ENCODE assay signal across 8 cellular contexts in genomic region chr18:46332956-46333355, GRCh38.
DNase-seq lines count a peak whose midpoint lies in the region; ATAC-seq and TF ChIP-seq lines count a peak whose summit lies in the region.

No MANE protein-coding gene starts in this region.

- H3K36me3 ChIP-seq in GM23338 (ENCODE audit: insufficient read depth): no peaks in the 10 kb centered on the region

- ATAC-seq in GM23338 (peak; percentile 2; the same call in 2 of the 3 replicates), GM18517 (IDR thresholded peaks at IDR 0.05; ENCODE audit: unreplicated experiment) (no peak), HG02970 (IDR thresholded peaks at IDR 0.05; ENCODE audit: low FRiP score, unreplicated experiment) (no peak)

- H3K27me3 Mint-ChIP-seq in GM23338 (ENCODE audit: insufficient read depth, low read depth, poor library complexity) (peaks cover 31% of the 10 kb centered on the region), glutamatergic neuron (ENCODE audit: unreplicated experiment) (peaks cover 31% of the 10 kb centered on the region), progenitor cell of endocrine pancreas (peaks cover 34% of the 10 kb centered on the region)

- peaks cover 18% of the 10 kb centered on the region for H3K79me2 ChIP-seq in GM23338 (replicated peaks; ENCODE audit: insufficient read depth)

- TF ChIP-seq CTCF in GM23338 (conservative IDR thresholded peaks at IDR 0.05; ENCODE audit: low read depth in 2 of 2) (no peak), RWPE1 (conservative IDR thresholded peaks at IDR 0.05; ENCODE audit: low read depth) (no peak), glutamatergic neuron (IDR thresholded peaks at IDR 0.05; ENCODE audit: partially characterized antibody, unreplicated experiment) (no peak), progenitor cell of endocrine pancreas (IDR thresholded peaks at IDR 0.05; ENCODE audit: unreplicated experiment) (no peak)

- H3K9me2 ChIP-seq in GM23338 (ENCODE audit: insufficient read depth): no peaks in the 10 kb centered on the region

- peak overlapping the region; percentile 87 for H3K4me3 ChIP-seq in GM23338

- peaks cover 33% of the 10 kb centered on the region for H3K4me1 Mint-ChIP-seq in GM23338
- H3K4me1 Mint-ChIP-seq in glutamatergic neuron (ENCODE audit: low read depth, unreplicated experiment): peaks cover 9% of the 10 kb centered on the region
- H3K4me1 Mint-ChIP-seq in progenitor cell of endocrine pancreas (ENCODE audit: low read depth): peaks cover 41% of the 10 kb centered on the region

- POLR2A ChIA-PET in RWPE1 (lab: Yijun Ruan, JAX; ENCODE audit: low non-redundant PET): no interaction called here

- DNase-seq in GM23338 (ENCODE audit: low spot score) (peak; percentile 28), RWPE1 (ENCODE audit: low spot score) (no peak), glutamatergic neuron (peak; percentile 39), progenitor cell of endocrine pancreas (ENCODE audit: low spot score, unreplicated experiment) (no peak), NK-92 (lab: John Stamatoyannopoulos, UW; ENCODE audit: unreplicated experiment) (no peak)
- DNase-seq in activated CD8-positive, alpha-beta memory T cell treated with anti-CD3 and anti-CD28 coated beads for 24 hours: no peak

- no peaks in the 10 kb centered on the region for H4K20me1 ChIP-seq in GM23338 (replicated peaks; ENCODE audit: insufficient read depth)

- H3K36me3 Mint-ChIP-seq in GM23338 (ENCODE audit: low read depth) (no peaks in the 10 kb centered on the region), glutamatergic neuron (ENCODE audit: unreplicated experiment) (peaks cover 14% of the 10 kb centered on the region), progenitor cell of endocrine pancreas (ENCODE audit: insufficient read depth) (no peaks in the 10 kb centered on the region)

- H3K4me1 ChIP-seq in GM23338 (ENCODE audit: insufficient read depth): peaks cover 32% of the 10 kb centered on the region

- H3K27me3 ChIP-seq in GM23338 (ENCODE audit: insufficient read depth): peaks cover 38% of the 10 kb centered on the region

- H3K9me3 Mint-ChIP-seq in GM23338: no peaks in the 10 kb centered on the region
- H3K9me3 Mint-ChIP-seq in glutamatergic neuron (ENCODE audit: unreplicated experiment): peaks cover 36% of the 10 kb centered on the region
- no peaks in the 10 kb centered on the region for H3K9me3 Mint-ChIP-seq in progenitor cell of endocrine pancreas (ENCODE audit: low read depth)

- peak overlapping the region; percentile 91 for H3K4me2 ChIP-seq in GM23338

- CTCF ChIA-PET in RWPE1 (lab: Yijun Ruan, JAX): no interaction called here

- H3K27ac ChIP-seq in GM23338 (ENCODE audit: low read depth) (no peak overlapping the region), RWPE1 (peak overlapping the region; percentile 81)

- H3K27ac Mint-ChIP-seq in GM23338 (no peak overlapping the region), glutamatergic neuron (ENCODE audit: unreplicated experiment) (peak overlapping the region; percentile 94), progenitor cell of endocrine pancreas (peak overlapping the region; percentile 75)

- peaks cover 10% of the 10 kb centered on the region for H3F3A ChIP-seq in GM23338 (replicated peaks; ENCODE audit: low read depth)

- H3K4me3 Mint-ChIP-seq in GM23338: peak overlapping the region; percentile 79
- peak overlapping the region; percentile 91 for H3K4me3 Mint-ChIP-seq in glutamatergic neuron (ENCODE audit: unreplicated experiment)
- H3K4me3 Mint-ChIP-seq in progenitor cell of endocrine pancreas (ENCODE audit: low read depth): peak overlapping the region; percentile 83

- H2AFZ ChIP-seq in GM23338: peak overlapping the region; percentile 96; the same call in 1 of the 2 replicates

TF ChIP-seq in GM23338, 12 proteins besides CTCF, POLR2A, EP300 and RAD21 (continues in another document):
- TF ChIP-seq EZH2phosphoT487 (IDR thresholded peaks at IDR 0.05; ENCODE audit: unreplicated experiment) (no peak), ZNF114 (CRISPR knock-in tag; IDR thresholded peaks at IDR 0.05) (no peak), JUNB (IDR thresholded peaks at IDR 0.05; ENCODE audit: unreplicated experiment) (no peak), EZH2 (IDR thresholded peaks at IDR 0.05; ENCODE audit: low read depth, unreplicated experiment) (no peak), POLR2AphosphoS5 (IDR thresholded peaks at IDR 0.05; ENCODE audit: low read depth) (no peak), NANOG (IDR thresholded peaks at IDR 0.05; ENCODE audit: borderline replicate concordance) (no peak), CREB1 (CRISPR knock-in tag; IDR thresholded peaks at IDR 0.05; ENCODE audit: low read depth) (no peak), STAT1 (IDR thresholded peaks at IDR 0.05; ENCODE audit: unreplicated experiment) (no peak), ZNF331 (CRISPR knock-in tag; IDR thresholded peaks at IDR 0.05; ENCODE audit: low read depth) (no peak), ETS1 (IDR thresholded peaks at IDR 0.05) (no peak), ZNF462 (CRISPR knock-in tag; IDR thresholded peaks at IDR 0.05) (no peak)

Comparison
In these comparisons a context has a peak if more than half of its experiments do, and no peak if none do; other contexts are left out.
1. DNase-seq: peak in GM23338 (single experiment) and glutamatergic neuron (single experiment); none in RWPE1 (single experiment), progenitor cell of endocrine pancreas (single experiment), activated CD8-positive, alpha-beta memory T cell treated with anti-CD3 and anti-CD28 coated beads for 24 hours (single experiment) and NK-92 (single experiment).
2. Peak in every context shown above with its lines, with median percentiles within 50 percentile points of each other: H3K4me3 Mint-ChIP-seq.